ENCODE assay signal across 15 cellular contexts in genomic region chr10:12390733-12391132, GRCh38. TPM values are rescaled to one million over a fixed set of nuclear protein-coding genes. Genes with fewer than 3 reads are reported as not detected.
DNase-seq lines count a peak whose midpoint lies in the region; ATAC-seq, FAIRE-seq and TF ChIP-seq lines count a peak whose summit lies in the region.
"Had no signal": no experiment of that assay in that cellular context is flagged by ENCODE, and none has a peak within 500 bp of the region (broad histone marks: within the 10 kb centered on the region; RNA-seq: fewer than 3 reads in every experiment).

No MANE protein-coding gene starts in this region.

- H3K4me3 ChIP-seq in MG63 (no peak overlapping the region), coronary artery (peak overlapping the region; percentile 2)
- H3K4me3 ChIP-seq: psoas muscle had no signal

- peak; percentile 80 for DNase-seq in MG63
- peak; percentile 71 for DNase-seq in coronary artery (ENCODE audit: low spot score)
- DNase-seq in medulla oblongata (ENCODE audit: extremely low spot score) = peak; percentile 32
- DNase-seq in stromal cell of bone marrow (ENCODE audit: low read depth) = peak; percentile 43
- DNase-seq in HTR-8/SVneo (ENCODE audit: insufficient read length, low spot score) = no peak
- DNase-seq: brain microvascular endothelial cell, kidney, NCI-H1694, NCI-H446 treated with DMSO at 0.1 percent for 48 hours had no signal

- TF ChIP-seq CTCF in coronary artery (IDR thresholded peaks at IDR 0.05) = no peak

- H3K27me3 ChIP-seq in MG63 = no peaks in the 10 kb centered on the region
- H3K27me3 ChIP-seq: brain microvascular endothelial cell had no signal

- peak overlapping the region; percentile 64 to 67 for H3K27ac ChIP-seq in coronary artery
- H3K27ac ChIP-seq: brain microvascular endothelial cell, psoas muscle had no signal

- H3K9me3 ChIP-seq in MG63 = no peaks in the 10 kb centered on the region
- H3K9me3 ChIP-seq: psoas muscle had no signal

- no peak for FAIRE-seq in HTR-8/SVneo (lab: Jason Lieb, UNC)
- FAIRE-seq: H54, kidney had no signal

- ATAC-seq in GM18867 (IDR thresholded peaks at IDR 0.05; ENCODE audit: unreplicated experiment) (no peak), GM21381 (IDR thresholded peaks at IDR 0.05; ENCODE audit: unreplicated experiment) (no peak)
- ATAC-seq: esophagus mucosa, WTC11 had no signal

- no peaks in the 10 kb centered on the region for H3K36me3 ChIP-seq in MG63
- H3K36me3 ChIP-seq: brain microvascular endothelial cell had no signal

RNA-seq across cellular contexts. Expression of gene CAMK1D, which starts 41.4 kb away (rescaled TPM):
- total RNA-seq in MG63 (2014; rRNA removed; shearing (Covaris generic); ENCODE audit: low replicate concordance) = 6.8 and 13.2 TPM in 2 replicates
